Comparison of ENCODE assay signal across 14 cellular contexts in the genomic region with DNA sequence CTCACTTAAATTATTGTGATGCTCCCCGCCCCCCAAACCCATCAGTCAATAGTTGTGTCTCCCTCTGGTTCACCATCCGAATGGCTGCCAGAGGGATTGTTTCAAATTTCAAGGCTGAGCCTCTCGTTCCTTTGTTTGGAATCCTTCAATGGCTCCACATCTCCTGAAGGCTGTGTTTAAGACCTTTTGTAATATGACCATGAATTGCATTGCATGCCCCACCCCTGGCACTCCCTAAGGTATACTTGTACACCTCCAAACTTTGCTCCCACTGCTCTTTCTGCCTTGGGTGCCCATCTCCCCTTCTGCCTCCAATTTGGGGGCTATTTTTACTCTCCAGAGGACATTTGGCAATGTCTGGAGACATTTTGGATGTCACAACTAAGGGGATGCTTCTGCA.
"Had no signal": no experiment of that assay in that cellular context is flagged by ENCODE, and none has a peak within 500 bp of the region (broad histone marks: within the 10 kb centered on the region; RNA-seq: fewer than 3 reads in every experiment).

No MANE protein-coding gene starts in this region.

- H3K36me3 ChIP-seq: breast epithelium, prostate gland had no signal

- DNase-seq: activated CD4-positive, alpha-beta T cell treated with anti-CD3 and anti-CD28 coated beads for 36 hours; activated CD8-positive, alpha-beta T cell treated with anti-CD3 and anti-CD28 coated beads for 36 hours; aorta; effector memory CD8-positive, alpha-beta T cell; kidney glomerular epithelial cell; left ventricle myocardium superior; right cardiac atrium had no signal

- H3K4me1 Mint-ChIP-seq: activated CD4-positive, alpha-beta T cell treated with anti-CD3 and anti-CD28 coated beads for 36 hours; mesothelial cell of epicardium had no signal

- H3K4me1 ChIP-seq: breast epithelium, prostate gland had no signal

- H3K36me3 Mint-ChIP-seq: mesothelial cell of epicardium had no signal

- H3K27me3 Mint-ChIP-seq: activated CD4-positive, alpha-beta T cell treated with anti-CD3 and anti-CD28 coated beads for 36 hours; activated CD8-positive, alpha-beta T cell treated with anti-CD3 and anti-CD28 coated beads for 36 hours; effector memory CD8-positive, alpha-beta T cell had no signal

- H3K4me3 ChIP-seq: breast epithelium, prostate gland, smooth muscle cell had no signal

- H3K27me3 ChIP-seq: breast epithelium had no signal

- H3K9me3 ChIP-seq: breast epithelium, prostate gland had no signal

- H3K27ac ChIP-seq: epithelial cell of prostate, prostate gland, VCaP had no signal

- ATAC-seq: activated CD4-positive, alpha-beta T cell treated with anti-CD3 and anti-CD28 coated beads for 36 hours; activated CD8-positive, alpha-beta T cell treated with anti-CD3 and anti-CD28 coated beads for 36 hours; effector memory CD8-positive, alpha-beta T cell; left ventricle myocardium superior had no signal

- H3K4me2 ChIP-seq: smooth muscle cell had no signal

- H3K27ac Mint-ChIP-seq: activated CD4-positive, alpha-beta T cell treated with anti-CD3 and anti-CD28 coated beads for 36 hours; activated CD8-positive, alpha-beta T cell treated with anti-CD3 and anti-CD28 coated beads for 36 hours; activated T-helper 1 cell treated with anti-CD3 and anti-CD28 coated beads, Interleukin-12 subunit alpha, Interleukin-12 subunit beta, Interleukin-2, Interleukin-4 antibody, amounts not matched to agents 30 ng/mL and 10 ng/mL and 1 ng/mL, durations not matched to agents 14 hours and 24 hours and 36 hours; effector memory CD8-positive, alpha-beta T cell; mesothelial cell of epicardium had no signal

- H3K4me3 Mint-ChIP-seq: activated CD4-positive, alpha-beta T cell treated with anti-CD3 and anti-CD28 coated beads for 36 hours; activated CD8-positive, alpha-beta T cell treated with anti-CD3 and anti-CD28 coated beads for 36 hours; activated T-helper 1 cell treated with anti-CD3 and anti-CD28 coated beads, Interleukin-12 subunit alpha, Interleukin-12 subunit beta, Interleukin-2, Interleukin-4 antibody, amounts not matched to agents 30 ng/mL and 10 ng/mL and 1 ng/mL, durations not matched to agents 14 hours and 24 hours and 36 hours; effector memory CD8-positive, alpha-beta T cell; mesothelial cell of epicardium had no signal
